ENCODE assay signal across 15 cellular contexts in the genomic region with DNA sequence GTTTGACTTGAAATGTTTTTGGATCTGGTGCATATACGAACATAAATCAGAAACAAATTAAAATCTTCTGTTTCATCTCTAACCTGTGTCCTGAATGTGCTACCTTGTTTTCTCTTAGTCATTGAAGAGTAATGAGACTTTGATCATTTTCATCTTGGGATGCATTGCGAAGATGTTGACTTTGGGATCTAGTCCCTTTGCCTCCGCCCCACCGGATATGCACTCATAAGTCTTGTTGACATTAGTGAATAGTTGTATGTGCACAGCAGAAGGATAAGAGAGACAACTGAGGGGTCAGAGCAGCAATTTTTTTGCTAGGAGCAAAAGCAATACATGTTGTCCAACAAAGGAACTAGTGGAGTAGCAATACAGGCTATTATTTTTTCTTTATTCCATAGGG. TPM values are rescaled to one million over a fixed set of nuclear protein-coding genes. Genes with fewer than 3 reads are reported as not detected.
DNase-seq lines count a peak whose midpoint lies in the region; ATAC-seq and TF ChIP-seq lines count a peak whose summit lies in the region.
"Had no signal": no experiment of that assay in that cellular context is flagged by ENCODE, and none has a peak within 500 bp of the region (broad histone marks: within the 10 kb centered on the region; RNA-seq: fewer than 3 reads in every experiment).

No MANE protein-coding gene starts in this region.

- H4K20me1 ChIP-seq in BLaER1 (no peaks in the 10 kb centered on the region), KMS-11 (ENCODE audit: insufficient read depth) (no peaks in the 10 kb centered on the region)

- H3K27me3 ChIP-seq in BLaER1 (no peaks in the 10 kb centered on the region), KMS-11 (ENCODE audit: insufficient read depth, low read depth) (no peaks in the 10 kb centered on the region), mesenchymal stem cell (ENCODE audit: control insufficient read depth in 1 of 2, insufficient read depth in 1 of 2, low read length in 2 of 2) (no peaks in the 10 kb centered on the region)
- H3K27me3 ChIP-seq: left lung had no signal

- H3K14ac ChIP-seq in mesenchymal stem cell (ENCODE audit: low read length in 2 of 2) = no peak overlapping the region

- H2BK15ac ChIP-seq in mesenchymal stem cell (ENCODE audit: low read depth, poor library complexity, severe bottlenecking) = no peak overlapping the region

- no peak overlapping the region for H3K27ac ChIP-seq in BLaER1
- H3K27ac ChIP-seq in KMS-11 = peak overlapping the region; percentile 70; the same call in 1 of the 2 replicates
- H3K27ac ChIP-seq in VCaP = peak overlapping the region; percentile 69
- peak overlapping the region; percentile 25 for H3K27ac ChIP-seq in mesenchymal stem cell (ENCODE audit: low read length, poor library complexity, severe bottlenecking)

- no peak overlapping the region for H4K8ac ChIP-seq in mesenchymal stem cell (ENCODE audit: low read length)

- TF ChIP-seq CTCF in KMS-11 (conservative IDR thresholded peaks at IDR 0.05; ENCODE audit: low read depth, low read length) (no peak), VCaP (conservative IDR thresholded peaks at IDR 0.05) (no peak)

- ATAC-seq in GM18505 (IDR thresholded peaks at IDR 0.05; ENCODE audit: unreplicated experiment) (no peak), GM21390 (IDR thresholded peaks at IDR 0.05; ENCODE audit: unreplicated experiment) (no peak)
- ATAC-seq: mucosa of descending colon had no signal

- H3K4me3 ChIP-seq in BLaER1 (no peak overlapping the region), KMS-11 (IDR thresholded peaks at IDR 0.05; ENCODE audit: insufficient read depth, low read depth, low read length) (no peak overlapping the region), mesenchymal stem cell (ENCODE audit: insufficient read depth in 1 of 2, low read depth in 1 of 2, low read length in 2 of 2) (no peak overlapping the region)
- H3K4me3 ChIP-seq: left lung, mucosa of descending colon had no signal

- no peak overlapping the region for H2BK12ac ChIP-seq in mesenchymal stem cell (ENCODE audit: low read length in 2 of 2)

- no peak overlapping the region for H3K9ac ChIP-seq in BLaER1
- H3K9ac ChIP-seq in KMS-11 = peak overlapping the region; percentile 48; the same call in 1 of the 2 replicates
- H3K9ac ChIP-seq in mesenchymal stem cell (ENCODE audit: low read length) = no peak overlapping the region
- H3K9ac ChIP-seq: SK-N-SH had no signal

- no peak overlapping the region for H2AFZ ChIP-seq in KMS-11 (ENCODE audit: low read depth)
- no peak overlapping the region for H2AFZ ChIP-seq in mesenchymal stem cell (ENCODE audit: low read depth, low read length)

- H3K4ac ChIP-seq in mesenchymal stem cell (ENCODE audit: low read depth in 1 of 2, low read length in 2 of 2) = no peak overlapping the region

- no peak overlapping the region for H3K18ac ChIP-seq in mesenchymal stem cell (ENCODE audit: low read depth in 1 of 2, low read length in 2 of 2)

- H3K79me2 ChIP-seq in KMS-11 (ENCODE audit: insufficient read depth, low read depth) = no peaks in the 10 kb centered on the region

- H2BK5ac ChIP-seq in mesenchymal stem cell (ENCODE audit: low read depth, low read length, poor library complexity, severe bottlenecking) = no peak overlapping the region

- H3K23ac ChIP-seq in mesenchymal stem cell (ENCODE audit: low read length in 2 of 2) = no peak overlapping the region

- H2AK5ac ChIP-seq in mesenchymal stem cell (ENCODE audit: low read length, severe bottlenecking) = no peak overlapping the region

- H3K36me3 ChIP-seq in BLaER1 (no peaks in the 10 kb centered on the region), KMS-11 (ENCODE audit: insufficient read depth) (no peaks in the 10 kb centered on the region), mesenchymal stem cell (ENCODE audit: control insufficient read depth in 1 of 2, insufficient read depth in 2 of 2, low read depth in 1 of 2, low read length in 2 of 2) (no peaks in the 10 kb centered on the region)
- H3K36me3 ChIP-seq: left lung had no signal

- H3K79me1 ChIP-seq in mesenchymal stem cell (replicated peaks; ENCODE audit: low read length, poor library complexity, severe bottlenecking) = no peaks in the 10 kb centered on the region

- no peak overlapping the region for H2BK120ac ChIP-seq in mesenchymal stem cell (ENCODE audit: low read depth, low read length)

- 59% methylated on average over 3 of the region's 4 CpGs for WGBS in mesenchymal stem cell

- H4K91ac ChIP-seq in mesenchymal stem cell (ENCODE audit: low read length) = no peak overlapping the region

- H3K9me3 ChIP-seq in BLaER1 (no peaks in the 10 kb centered on the region), mesenchymal stem cell (ENCODE audit: control insufficient read depth, low read length) (no peaks in the 10 kb centered on the region)
- H3K9me3 ChIP-seq: left lung, mucosa of descending colon, SK-N-SH had no signal

- H3K4me1 ChIP-seq in BLaER1 = peaks cover 29% of the 10 kb centered on the region
- H3K4me1 ChIP-seq in KMS-11 (ENCODE audit: low read depth, poor library complexity, severe bottlenecking) = peaks cover 60% of the 10 kb centered on the region
- H3K4me1 ChIP-seq in mesenchymal stem cell (ENCODE audit: control insufficient read depth, insufficient read depth, low read depth, low read length) = peaks cover 8% of the 10 kb centered on the region

- H3K4me2 ChIP-seq in BLaER1 = peak overlapping the region; percentile 78
- H3K4me2 ChIP-seq in KMS-11 = peak overlapping the region; percentile 72
- no peak overlapping the region for H3K4me2 ChIP-seq in mesenchymal stem cell (ENCODE audit: low read length, poor library complexity, severe bottlenecking)
- H3K4me2 ChIP-seq: SK-N-SH had no signal

- TF ChIP-seq POLR2A in GM18505 (IDR thresholded peaks at IDR 0.05; ENCODE audit: borderline replicate concordance, extremely low read depth, insufficient read depth, insufficient read length) = no peak

- DNase-seq in mesenchymal stem cell (no peak), NCI-H2196 (lab: John Stamatoyannopoulos, UW; ENCODE audit: unreplicated experiment) (no peak), cerebellar cortex (ENCODE audit: low spot score) (no peak)
- DNase-seq: activated CD4-positive, alpha-beta T cell treated with anti-CD3 and anti-CD28 coated beads for 1 hour; CD8-positive, alpha-beta memory T cell; left lung; mucosa of descending colon; NCI-H2081; NCI-H82; SK-N-SH had no signal

RNA-seq across cellular contexts. Expression of gene SPRED1, which starts 35.9 kb away (rescaled TPM):
- 22.0 TPM for polyA plus RNA-seq in mesenchymal stem cell (2013, experiment 1 of 2)
- 23.3 TPM for polyA plus RNA-seq in mesenchymal stem cell (2013, experiment 2 of 2)
